9 cellular contexts compared by ENCODE assay signal in genomic region chr7:76054129-76055120, GRCh38.
DNase-seq lines count a peak whose midpoint lies in the region; ATAC-seq and TF ChIP-seq lines count a peak whose summit lies in the region.
"Had no signal": no experiment of that assay in that cellular context is flagged by ENCODE, and none has a peak within 500 bp of the region (broad histone marks: within the 10 kb centered on the region; RNA-seq: fewer than 3 reads in every experiment).

No MANE protein-coding gene starts in this region.

- H3K4me3 ChIP-seq in coronary artery, result no peak overlapping the region

- DNase-seq in NCI-H510A treated with DMSO at 0.1 percent for 48 hours (lab: John Stamatoyannopoulos, UW) (peak; percentile 6), NCI-H510A (lab: John Stamatoyannopoulos, UW) (no peak), SIG-M5 treated with dmso at 0.1 percent for 504 hours (lab: John Stamatoyannopoulos, UW; ENCODE audit: unreplicated experiment) (peak; percentile 82), foreskin melanocyte (peak; percentile 53), KG1 (lab: John Stamatoyannopoulos, UW) (no peak), coronary artery (ENCODE audit: low spot score) (no peak)
- DNase-seq in stimulated activated effector memory CD8-positive, alpha-beta T cell treated with anti-CD3 and anti-CD28 coated beads, Interleukin-12 subunit alpha, Interleukin-12 subunit beta, amount 100 ng/mL, for 72 hours (ENCODE audit: low spot score in 2 of 2), result no peak
- DNase-seq: effector CD8-positive, alpha-beta T cell had no signal

- ATAC-seq in stimulated activated effector memory CD8-positive, alpha-beta T cell treated with anti-CD3 and anti-CD28 coated beads, Interleukin-12 subunit alpha, Interleukin-12 subunit beta, amount 100 ng/mL, for 72 hours, result no peak
- no peak for ATAC-seq in HG02840 (IDR thresholded peaks at IDR 0.05; ENCODE audit: low FRiP score, unreplicated experiment)

- H3K36me3 Mint-ChIP-seq in stimulated activated effector memory CD8-positive, alpha-beta T cell treated with anti-CD3 and anti-CD28 coated beads, Interleukin-12 subunit alpha, Interleukin-12 subunit beta, amount 100 ng/mL, for 72 hours, result peaks cover 83% of the 10 kb centered on the region

- no peak for TF ChIP-seq CTCF in coronary artery (IDR thresholded peaks at IDR 0.05)

- no peak overlapping the region for H3K27ac ChIP-seq in coronary artery

- no peak overlapping the region for H3K4me3 Mint-ChIP-seq in stimulated activated effector memory CD8-positive, alpha-beta T cell treated with anti-CD3 and anti-CD28 coated beads, Interleukin-12 subunit alpha, Interleukin-12 subunit beta, amount 100 ng/mL, for 72 hours

- H3K4me1 Mint-ChIP-seq in stimulated activated effector memory CD8-positive, alpha-beta T cell treated with anti-CD3 and anti-CD28 coated beads, Interleukin-12 subunit alpha, Interleukin-12 subunit beta, amount 100 ng/mL, for 72 hours, result peaks cover 44% of the 10 kb centered on the region

- H3K27ac Mint-ChIP-seq in stimulated activated effector memory CD8-positive, alpha-beta T cell treated with anti-CD3 and anti-CD28 coated beads, Interleukin-12 subunit alpha, Interleukin-12 subunit beta, amount 100 ng/mL, for 72 hours, result peak overlapping the region; percentile 86

- no peaks in the 10 kb centered on the region for H3K9me3 Mint-ChIP-seq in stimulated activated effector memory CD8-positive, alpha-beta T cell treated with anti-CD3 and anti-CD28 coated beads, Interleukin-12 subunit alpha, Interleukin-12 subunit beta, amount 100 ng/mL, for 72 hours

Comparison
In these comparisons a context has a peak if more than half of its experiments do, and no peak if none do; other contexts are left out.
1. DNase-seq: peak in NCI-H510A treated with DMSO at 0.1 percent for 48 hours (single experiment), SIG-M5 treated with dmso at 0.1 percent for 504 hours (single experiment) and foreskin melanocyte (single experiment); none in NCI-H510A (single experiment), stimulated activated effector memory CD8-positive, alpha-beta T cell treated with anti-CD3 and anti-CD28 coated beads, Interleukin-12 subunit alpha, Interleukin-12 subunit beta, amount 100 ng/mL, for 72 hours (0 of 2), KG1 (single experiment) and coronary artery (single experiment).